Comparison of ENCODE assay signal across 18 cellular contexts in genomic region chr11:76141901-76142300, GRCh38.
DNase-seq lines count a peak whose midpoint lies in the region; ATAC-seq, FAIRE-seq and TF ChIP-seq lines count a peak whose summit lies in the region.
"Had no signal": no experiment of that assay in that cellular context is flagged by ENCODE, and none has a peak within 500 bp of the region (broad histone marks: within the 10 kb centered on the region; RNA-seq: fewer than 3 reads in every experiment).

No MANE protein-coding gene starts in this region.

- H3K4me3 Mint-ChIP-seq in IgD-negative memory B cell (no peak overlapping the region), neural crest cell (no peak overlapping the region)
- peak overlapping the region in 1 of 2 donors; percentile 5 for H3K4me3 Mint-ChIP-seq in stimulated activated naive B cell treated with anti-CD40 and anti-IgM and Interleukin-4, amounts not matched to agents 10 μg/mL and 1 μg/mL and 100 μg/mL, for 72 hours

- POLR2A ChIA-PET in RWPE1 (lab: Yijun Ruan, JAX; ENCODE audit: low non-redundant PET), result no interaction called here

- TF ChIP-seq CTCF in neural crest cell (conservative IDR thresholded peaks at IDR 0.05), result no peak
- no peak for TF ChIP-seq CTCF in RWPE1 (conservative IDR thresholded peaks at IDR 0.05; ENCODE audit: low read depth)

- intact Hi-C loops in Right ventricle myocardium inferior (cut with DNase I), result no loop called here

- H3K4me1 Mint-ChIP-seq in IgD-negative memory B cell (peaks cover 3 to 8% (median 6%) of the 10 kb centered on the region in 3 donors), neural crest cell (no peaks in the 10 kb centered on the region)
- H3K4me1 Mint-ChIP-seq in stimulated activated naive B cell treated with anti-CD40 and anti-IgM and Interleukin-4, amounts not matched to agents 10 μg/mL and 1 μg/mL and 100 μg/mL, for 72 hours, result peaks cover 13 to 43% of the 10 kb centered on the region in 2 donors

- TF ChIP-seq POLR2A in GM12891 (IDR thresholded peaks at IDR 0.05; ENCODE audit: low read depth, low read length), result peak; percentile 32; the same call in 1 of the 2 replicates

- ATAC-seq in stimulated activated naive B cell treated with anti-CD40 and anti-IgM and Interleukin-4, amounts not matched to agents 10 μg/mL and 1 μg/mL and 100 μg/mL, for 72 hours (replicated peaks), result peak; percentile 9 to 22
- ATAC-seq in left lobe of liver (no peak), Right ventricle myocardium inferior (no peak)
- ATAC-seq: A549 had no signal

- no peaks in the 10 kb centered on the region for H3K9me3 Mint-ChIP-seq in IgD-negative memory B cell
- H3K9me3 Mint-ChIP-seq in neural crest cell, result no peaks in the 10 kb centered on the region
- H3K9me3 Mint-ChIP-seq in stimulated activated naive B cell treated with anti-CD40 and anti-IgM and Interleukin-4, amounts not matched to agents 10 μg/mL and 1 μg/mL and 100 μg/mL, for 72 hours, result no peaks in the 10 kb centered on the region
- H3K9me3 Mint-ChIP-seq: CD8-positive, alpha-beta memory T cell had no signal

- CTCF ChIA-PET in RWPE1 (lab: Yijun Ruan, JAX), result interaction anchor here (0.6 to 1.3 kb wide), 2 partner anchors 10 to 259 kb away, joined by 3 read pairs; no protein-coding TSS in a partner anchor

- H3K36me3 Mint-ChIP-seq in IgD-negative memory B cell (peaks cover 5% of the 10 kb centered on the region), neural crest cell (ENCODE audit: low read depth) (peaks cover 10% of the 10 kb centered on the region)
- H3K36me3 Mint-ChIP-seq in stimulated activated naive B cell treated with anti-CD40 and anti-IgM and Interleukin-4, amounts not matched to agents 10 μg/mL and 1 μg/mL and 100 μg/mL, for 72 hours, result peaks cover 38 to 55% of the 10 kb centered on the region in 2 donors

- H3K27ac ChIP-seq in RWPE1, result no peak overlapping the region
- H3K27ac ChIP-seq: A549, GM23248, HL-60 had no signal

- H3K27ac Mint-ChIP-seq in IgD-negative memory B cell (peak overlapping the region in 2 of 3 donors; percentile 21 to 40), neural crest cell (ENCODE audit: unreplicated experiment) (peak overlapping the region; percentile 67)
- H3K27ac Mint-ChIP-seq in stimulated activated naive B cell treated with anti-CD40 and anti-IgM and Interleukin-4, amounts not matched to agents 10 μg/mL and 1 μg/mL and 100 μg/mL, for 72 hours, result peak overlapping the region; percentile 48
- H3K27ac Mint-ChIP-seq: CD8-positive, alpha-beta memory T cell had no signal

- H3K27me3 Mint-ChIP-seq in IgD-negative memory B cell (no peaks in the 10 kb centered on the region), neural crest cell (ENCODE audit: low read depth) (no peaks in the 10 kb centered on the region)
- no peaks in the 10 kb centered on the region for H3K27me3 Mint-ChIP-seq in stimulated activated naive B cell treated with anti-CD40 and anti-IgM and Interleukin-4, amounts not matched to agents 10 μg/mL and 1 μg/mL and 100 μg/mL, for 72 hours
- H3K27me3 Mint-ChIP-seq: CD8-positive, alpha-beta memory T cell had no signal

- no peak for FAIRE-seq in GM12891 (lab: Jason Lieb, UNC)
- FAIRE-seq: A549, GM18507, H54 had no signal

- DNase-seq in GM12891 (ENCODE audit: insufficient read length, low spot score), result no peak
- no peak for DNase-seq in neural crest cell (ENCODE audit: low read depth, low spot score)
- no peak for DNase-seq in stimulated activated naive B cell treated with anti-CD40 and anti-IgM and Interleukin-4, amounts not matched to agents 10 μg/mL and 1 μg/mL and 100 μg/mL, for 72 hours
- DNase-seq in left lobe of liver (ENCODE audit: low spot score), result no peak
- DNase-seq in activated CD4-positive, alpha-beta T cell treated with anti-CD3 and anti-CD28 coated beads, Interleukin-2, amount 50 U/mL, for 1 hour, result no peak
- DNase-seq in RWPE1 (ENCODE audit: low spot score), result no peak
- no peak for DNase-seq in Right ventricle myocardium inferior (ENCODE audit: missing footprints)
- DNase-seq: BE2C; Caco-2; CD8-positive, alpha-beta memory T cell; DND-41; GDM1; GM23248 had no signal

TF ChIP-seq in GM12891, 5 proteins besides CTCF, POLR2A, EP300 and RAD21:
- TF ChIP-seq POLR2AphosphoS5 (IDR thresholded peaks at IDR 0.05; ENCODE audit: low read depth, low read length) (no peak), TAF1 (IDR thresholded peaks at IDR 0.05; ENCODE audit: low read depth, low read length) (no peak), SPI1 (IDR thresholded peaks at IDR 0.05; ENCODE audit: low read depth, low read length) (no peak), PAX5 (IDR thresholded peaks at IDR 0.05; ENCODE audit: insufficient read depth, low read length, severe bottlenecking) (no peak), POU2F2 (IDR thresholded peaks at IDR 0.05; ENCODE audit: low read depth, low read length) (no peak)

Comparison
In these comparisons a context has a peak if more than half of its experiments do, and no peak if none do; other contexts are left out.
1. ATAC-seq: peak in stimulated activated naive B cell treated with anti-CD40 and anti-IgM and Interleukin-4, amounts not matched to agents 10 μg/mL and 1 μg/mL and 100 μg/mL, for 72 hours (2 of 2); none in left lobe of liver (single experiment) and Right ventricle myocardium inferior (single experiment).
2. Peak in every context shown above with its lines, with median percentiles within 50 percentile points of each other: H3K27ac Mint-ChIP-seq.